9 cellular contexts compared by ENCODE assay signal in the genomic region with DNA sequence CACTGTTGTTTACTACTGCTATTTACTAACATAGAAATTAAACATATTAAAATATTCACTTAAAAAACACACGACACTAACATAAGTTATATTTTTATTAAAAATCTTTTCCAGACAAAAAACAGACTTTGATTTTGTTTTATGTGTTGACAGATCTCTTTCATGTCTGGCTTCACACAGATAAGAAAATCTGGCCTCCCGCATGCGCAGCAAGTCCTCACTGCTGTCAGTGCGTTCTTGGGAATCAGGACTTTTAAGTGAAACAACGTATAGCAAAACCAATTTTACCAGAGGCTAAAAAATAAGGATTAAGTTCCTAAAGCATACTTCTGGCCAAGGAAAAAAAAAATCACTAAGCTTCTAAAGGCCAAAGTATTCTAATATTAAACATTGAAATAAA. TPM values are rescaled to one million over a fixed set of nuclear protein-coding genes. Genes with fewer than 3 reads are reported as not detected.
DNase-seq lines count a peak whose midpoint lies in the region; ATAC-seq and TF ChIP-seq lines count a peak whose summit lies in the region.
"Had no signal": no experiment of that assay in that cellular context is flagged by ENCODE, and none has a peak within 500 bp of the region (broad histone marks: within the 10 kb centered on the region; RNA-seq: fewer than 3 reads in every experiment).

No MANE protein-coding gene starts in this region.

- intact Hi-C loops in ascending aorta (cut with DNase I) (no loop called here), right lobe of liver (cut with DNase I) (no loop called here), vagina (cut with DNase I) (loop anchor here (10.0 kb wide), 1 partner anchor 115 kb away; a partner anchor contains a TSS)

- H3K36me3 ChIP-seq in KOPT-K1 (ENCODE audit: insufficient read depth, low read length): peaks cover 59% of the 10 kb centered on the region
- H3K36me3 ChIP-seq in ascending aorta: peaks cover 3 to 10% of the 10 kb centered on the region in 2 donors
- H3K36me3 ChIP-seq in right lobe of liver: peaks cover 0 to 8% (median 0%) of the 10 kb centered on the region in 4 donors
- peaks cover 0 to 6% of the 10 kb centered on the region in 2 donors for H3K36me3 ChIP-seq in vagina

- H3K4me1 ChIP-seq in ascending aorta (peaks cover 5 to 23% of the 10 kb centered on the region in 2 donors), right lobe of liver (peaks cover 0 to 38% (median 13%) of the 10 kb centered on the region in 4 donors), vagina (peaks cover 51% of the 10 kb centered on the region)

- H3K9me3 ChIP-seq in KOPT-K1 (ENCODE audit: insufficient read depth, low read length, poor library complexity, severe bottlenecking) (no peaks in the 10 kb centered on the region), ascending aorta (no peaks in the 10 kb centered on the region), right lobe of liver (no peaks in the 10 kb centered on the region), vagina (no peaks in the 10 kb centered on the region)

- H3K4me3 ChIP-seq in AG10803 (ENCODE audit: low read length) (peak overlapping the region; percentile 92), ascending aorta (peak overlapping the region; percentile 86 to 87), right lobe of liver (peak overlapping the region; percentile 61 to 88 (median 72)), vagina (peak overlapping the region; percentile 74)

- H3K27me3 ChIP-seq in ascending aorta (no peaks in the 10 kb centered on the region), right lobe of liver (no peaks in the 10 kb centered on the region), vagina (no peaks in the 10 kb centered on the region)

- DNase-seq in AG10803 (ENCODE audit: low read depth): no peak
- DNase-seq in ascending aorta (ENCODE audit: low spot score in 2 of 2): no peak
- DNase-seq in right lobe of liver: no peak
- DNase-seq in vagina (ENCODE audit: extremely low spot score in 2 of 2): no peak

- no peak for TF ChIP-seq CTCF in AG10803 (conservative IDR thresholded peaks at IDR 0.05; ENCODE audit: low read length)
- TF ChIP-seq CTCF in ascending aorta (IDR thresholded peaks at IDR 0.05): no peak
- TF ChIP-seq CTCF in right lobe of liver (IDR thresholded peaks at IDR 0.05): no peak
- no peak for TF ChIP-seq CTCF in vagina (IDR thresholded peaks at IDR 0.05)

- no peak for ATAC-seq in right lobe of liver
- ATAC-seq in HG03354 (IDR thresholded peaks at IDR 0.05; ENCODE audit: poor library complexity, severe bottlenecking, unreplicated experiment): no peak
- ATAC-seq in GM18858 (IDR thresholded peaks at IDR 0.05; ENCODE audit: unreplicated experiment): no peak
- no peak for ATAC-seq in HG03175 (IDR thresholded peaks at IDR 0.05; ENCODE audit: unreplicated experiment)

- TF ChIP-seq POLR2A in right lobe of liver (IDR thresholded peaks at IDR 0.05) (no peak), vagina (IDR thresholded peaks at IDR 0.05) (no peak)

- 13% methylated on average over 5 of the region's 5 CpGs for WGBS in right lobe of liver (ENCODE audit: insufficient coverage, low coverage, low lambda C conversion rate, missing lambda C conversion rate)

- peak overlapping the region; percentile 89 for H3K27ac ChIP-seq in KOPT-K1 (ENCODE audit: low read depth, low read length, poor library complexity, severe bottlenecking)
- H3K27ac ChIP-seq in ascending aorta: peak overlapping the region; percentile 98 to 100
- H3K27ac ChIP-seq in right lobe of liver: peak overlapping the region; percentile 91 to 97 (median 93)
- H3K27ac ChIP-seq in vagina: peak overlapping the region; percentile 100

RNA-seq across cellular contexts. Expression of a gene that starts 1.2 kb away (rescaled TPM):
- total RNA-seq in ascending aorta (3.8 TPM), right lobe of liver (10 to 100 TPM; 14.7 to 79.7 (median 28.4) TPM), vagina (50.3 TPM)

RNA-seq across cellular contexts. Expression of a gene that starts 6.0 kb away (rescaled TPM):
- 4.4 TPM for total RNA-seq in ascending aorta
- total RNA-seq in right lobe of liver: 1 to 10 TPM; 5.8 to 9.7 (median 8.3) TPM
- total RNA-seq in vagina: 16.9 TPM

RNA-seq across cellular contexts. Expression of a gene that starts 24.5 kb away (rescaled TPM):
- total RNA-seq in ascending aorta (not detected), right lobe of liver (not detected), vagina (not detected)
- total RNA-seq: lung microvascular endothelial cell had no signal
